ENCODE assay signal across 8 cellular contexts in the genomic region with DNA sequence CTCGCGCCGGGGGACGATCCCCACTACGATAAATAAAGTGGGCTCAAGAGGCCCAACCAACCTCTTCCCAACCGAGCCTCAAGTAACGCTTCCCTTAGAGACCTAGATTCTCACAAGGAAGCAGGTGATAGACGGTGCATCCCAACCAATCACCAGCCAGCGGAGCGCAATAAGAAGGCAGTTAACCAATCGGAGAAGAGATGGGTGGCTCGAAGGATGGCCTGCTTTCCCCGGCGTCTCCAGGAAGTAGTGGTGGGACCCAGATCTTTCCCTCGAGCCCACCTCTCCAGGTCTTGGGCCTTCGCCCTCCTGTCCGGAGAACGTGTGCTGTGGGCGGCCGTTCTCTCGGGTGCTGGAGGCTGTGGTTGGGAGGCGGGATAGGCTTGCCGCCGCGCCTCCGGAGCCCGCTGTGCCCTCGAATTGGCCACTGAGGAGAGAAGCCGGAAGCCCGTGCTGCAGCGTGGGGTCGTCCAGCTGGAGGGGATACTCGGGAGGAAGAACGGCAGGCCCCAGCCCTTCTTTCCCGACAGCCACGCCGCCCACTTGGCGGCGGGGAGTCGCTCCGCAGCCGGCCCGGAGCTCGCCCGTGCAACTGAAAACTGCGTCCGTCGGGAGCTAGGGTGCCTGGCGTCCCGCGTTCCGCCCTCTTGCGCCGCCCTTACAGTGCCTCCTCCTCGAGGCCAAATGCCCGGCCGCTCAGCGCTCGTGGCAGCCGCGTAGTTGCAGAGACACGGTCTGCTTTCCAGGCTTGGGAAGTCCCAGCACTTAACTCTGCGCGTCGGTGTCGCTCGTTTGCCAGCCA. TPM values are rescaled to one million over a fixed set of nuclear protein-coding genes. Genes with fewer than 3 reads are reported as not detected.
DNase-seq lines count a peak whose midpoint lies in the region; ATAC-seq and TF ChIP-seq lines count a peak whose summit lies in the region.

Gene RNF6, minus strand, starts transcription at position 594 of the 802 bp plus-strand sequence. CDS start 2,665 bp downstream, outside the sequence.

- H3F3A ChIP-seq in SK-N-SH (replicated peaks; ENCODE audit: insufficient read depth) = peaks cover 10% of the 10 kb centered on the region

- H3K9me3 ChIP-seq in SK-N-SH = no peaks in the 10 kb centered on the region

- H3K79me2 ChIP-seq in SK-N-SH (ENCODE audit: insufficient read depth) = peaks cover 25% of the 10 kb centered on the region

- no peaks in the 10 kb centered on the region for H4K20me1 ChIP-seq in SK-N-SH (ENCODE audit: insufficient read depth)

- CTCF ChIA-PET in SK-N-SH (lab: Yijun Ruan, JAX) = interaction anchor here (1.0 to 2.3 kb wide), 3 partner anchors 37 to 477 kb away, joined by 3 to 7 read pairs (median 5); no protein-coding TSS in a partner anchor

- H3K36me3 ChIP-seq in GM06990 (ENCODE audit: control insufficient read depth, insufficient read depth, low read length) (peaks cover 3% of the 10 kb centered on the region; the same call in 1 of the 2 replicates), SK-N-SH (replicated peaks in 1 of 2; ENCODE audit: control insufficient read depth in 1 of 2, insufficient read depth in 2 of 2, low read length in 1 of 2) (peaks cover 35 to 38% of the 10 kb centered on the region in 2 experiments)

- H2AFZ ChIP-seq in SK-N-SH (ENCODE audit: low read depth) = peak within 1 kb of the TSS; percentile 94

- H3K4me3 ChIP-seq in GM06990 (replicated peaks; ENCODE audit: low read depth, low read length) (peak within 1 kb of the TSS; percentile 95), SK-N-SH (ENCODE audit: low read depth in 2 of 2, low read length in 1 of 2) (peak within 1 kb of the TSS; percentile 82 to 88)

- H3K27ac ChIP-seq in SK-N-SH (ENCODE audit: low read depth in 2 of 2, low read length in 1 of 2) = peak within 1 kb of the TSS; percentile 95 to 98

- DNase-seq in GM06990 (ENCODE audit: extremely low read depth, insufficient read length) (peak; percentile 94), NCI-H1048 (lab: John Stamatoyannopoulos, UW) (peak; percentile 91), SK-N-SH (peak; percentile 95), germinal center (ENCODE audit: low spot score) (peak; percentile 99), non-pigmented ciliary epithelial cell (ENCODE audit: low read depth) (peak; percentile 97), superior temporal gyrus (ENCODE audit: extremely low spot score) (peak; percentile 99)
- peak; percentile 84 for DNase-seq in activated naive CD4-positive, alpha-beta T cell treated with anti-CD3 and anti-CD28 coated beads, Interleukin-2, amount 50 U/mL, for 16 hours

- TF ChIP-seq EP300 in SK-N-SH (IDR thresholded peaks at IDR 0.05; ENCODE audit: borderline replicate concordance in 1 of 2, low read depth in 1 of 2, low read length in 1 of 2) = no peak; a peak in 1 of 4 replicates

- peak; percentile 98 for ATAC-seq in HG02571 (IDR thresholded peaks at IDR 0.05; ENCODE audit: unreplicated experiment)

- peak within 1 kb of the TSS; percentile 77 for H3K4me2 ChIP-seq in SK-N-SH

- TF ChIP-seq RAD21 in SK-N-SH (IDR thresholded peaks at IDR 0.05; ENCODE audit: low read length) = 0 out of 2 replicates have a peak, but pooled peaks have one; percentile 1

- POLR2A ChIA-PET in SK-N-SH (lab: Yijun Ruan, JAX) = interaction anchor here (0.8 to 1.4 kb wide), 4 partner anchors 15 to 1049 kb away, joined by 3 to 4 read pairs (median 4); partner anchors contain the start of gene RASL11A

- peaks cover 0 to 10% of the 10 kb centered on the region in 2 experiments; a peak in 3 of 4 replicates for H3K4me1 ChIP-seq in SK-N-SH (ENCODE audit: control insufficient read depth in 1 of 2, insufficient read depth in 2 of 2, low read depth in 1 of 2, low read length in 1 of 2)

- TF ChIP-seq CTCF in GM06990 (IDR thresholded peaks at IDR 0.05; ENCODE audit: insufficient read depth, low read length, poor library complexity, severe bottlenecking) (no peak), SK-N-SH (IDR thresholded peaks at IDR 0.05) (no peak; the same call in 1 of the 2 replicates)

- H3K9me2 ChIP-seq in SK-N-SH = no peaks in the 10 kb centered on the region

- peak within 1 kb of the TSS; percentile 99 for H3K9ac ChIP-seq in SK-N-SH

- WGBS in SK-N-SH (ENCODE audit: low lambda C conversion rate) = under 1% methylated on average over 31 of the region's 67 CpGs

- no peaks in the 10 kb centered on the region for H3K27me3 ChIP-seq in GM06990 (replicated peaks; ENCODE audit: control insufficient read depth, insufficient read depth, low read length)
- H3K27me3 ChIP-seq in SK-N-SH (ENCODE audit: insufficient read depth) = no peaks in the 10 kb centered on the region

TF ChIP-seq in SK-N-SH, 30 proteins besides CTCF, POLR2A, EP300 and RAD21 (continues in another document):
- TF ChIP-seq, protein P1, sequence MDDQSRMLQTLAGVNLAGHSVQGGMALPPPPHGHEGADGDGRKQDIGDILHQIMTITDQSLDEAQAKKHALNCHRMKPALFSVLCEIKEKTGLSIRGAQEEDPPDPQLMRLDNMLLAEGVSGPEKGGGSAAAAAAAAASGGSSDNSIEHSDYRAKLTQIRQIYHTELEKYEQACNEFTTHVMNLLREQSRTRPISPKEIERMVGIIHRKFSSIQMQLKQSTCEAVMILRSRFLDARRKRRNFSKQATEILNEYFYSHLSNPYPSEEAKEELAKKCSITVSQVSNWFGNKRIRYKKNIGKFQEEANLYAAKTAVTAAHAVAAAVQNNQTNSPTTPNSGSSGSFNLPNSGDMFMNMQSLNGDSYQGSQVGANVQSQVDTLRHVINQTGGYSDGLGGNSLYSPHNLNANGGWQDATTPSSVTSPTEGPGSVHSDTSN (IDR thresholded peaks at IDR 0.05) = peak; percentile 99
- TF ChIP-seq MEF2A (IDR thresholded peaks at IDR 0.05; ENCODE audit: borderline replicate concordance, low read depth) = no peak
- no peak for TF ChIP-seq SMC3 (IDR thresholded peaks at IDR 0.05; ENCODE audit: low read depth, low read length)
- peak; percentile 53 for TF ChIP-seq POLR2AphosphoS5 (IDR thresholded peaks at IDR 0.05; ENCODE audit: low read depth, low read length)
- TF ChIP-seq TCF12 (IDR thresholded peaks at IDR 0.05) = peak; percentile 6; the same call in 1 of the 2 replicates
- no peak for TF ChIP-seq RCOR1 (IDR thresholded peaks at IDR 0.05; ENCODE audit: low read length)
- TF ChIP-seq, protein P2, sequence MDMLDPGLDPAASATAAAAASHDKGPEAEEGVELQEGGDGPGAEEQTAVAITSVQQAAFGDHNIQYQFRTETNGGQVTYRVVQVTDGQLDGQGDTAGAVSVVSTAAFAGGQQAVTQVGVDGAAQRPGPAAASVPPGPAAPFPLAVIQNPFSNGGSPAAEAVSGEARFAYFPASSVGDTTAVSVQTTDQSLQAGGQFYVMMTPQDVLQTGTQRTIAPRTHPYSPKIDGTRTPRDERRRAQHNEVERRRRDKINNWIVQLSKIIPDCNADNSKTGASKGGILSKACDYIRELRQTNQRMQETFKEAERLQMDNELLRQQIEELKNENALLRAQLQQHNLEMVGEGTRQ (IDR thresholded peaks at IDR 0.05; ENCODE audit: borderline replicate concordance, low read depth, low read length) = no peak
- TF ChIP-seq ELF1 (IDR thresholded peaks at IDR 0.05) = peak; percentile 82; the same call in 1 of the 2 replicates
- TF ChIP-seq, protein P3, sequence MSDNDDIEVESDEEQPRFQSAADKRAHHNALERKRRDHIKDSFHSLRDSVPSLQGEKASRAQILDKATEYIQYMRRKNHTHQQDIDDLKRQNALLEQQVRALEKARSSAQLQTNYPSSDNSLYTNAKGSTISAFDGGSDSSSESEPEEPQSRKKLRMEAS (IDR thresholded peaks at IDR 0.05; ENCODE audit: low read depth) = peak; percentile 75
- TF ChIP-seq FOSL2 (IDR thresholded peaks at IDR 0.05; ENCODE audit: borderline replicate concordance, low read depth) = no peak
- TF ChIP-seq GABPA (IDR thresholded peaks at IDR 0.05; ENCODE audit: low read depth) = peak; percentile 77
- TF ChIP-seq YY1 (IDR thresholded peaks at IDR 0.05; ENCODE audit: low read depth) = peak; percentile 66
- TF ChIP-seq REST (IDR thresholded peaks at IDR 0.05; ENCODE audit: low read depth, low read length) = peak; percentile 26; the same call in 1 of the 2 replicates
- peak; percentile 95 for TF ChIP-seq TAF1 (IDR thresholded peaks at IDR 0.05; ENCODE audit: borderline replicate concordance, low read depth, low read length)
- no peak for TF ChIP-seq NFIC (IDR thresholded peaks at IDR 0.05; ENCODE audit: borderline replicate concordance)
- peak; percentile 71; the same call in 1 of the 2 replicates for TF ChIP-seq SIN3A (IDR thresholded peaks at IDR 0.05; ENCODE audit: borderline replicate concordance, low read depth, low read length)

RNA-seq across cellular contexts. Expression of gene RNF6, which starts in this region (rescaled TPM):
- polyA plus RNA-seq in SK-N-SH (2012; rRNA removed) = 13.8 and 21.2 TPM in 2 replicates
- polyA plus RNA-seq in SK-N-SH (2012; cell fraction: cytosol; rRNA removed) = 23.1 and 25.3 TPM in 2 replicates
- 8.1 and 15.1 TPM in 2 replicates for polyA plus RNA-seq in SK-N-SH (2012; cell fraction: nucleus; rRNA removed)

Comparison
In these comparisons a context has a peak if more than half of its experiments do, and no peak if none do; other contexts are left out.
1. Peak in every context shown above with its lines: DNase-seq, ATAC-seq, H3K4me3 ChIP-seq and H3K27ac ChIP-seq.